2 cellular contexts compared by ENCODE assay signal in the genomic region with DNA sequence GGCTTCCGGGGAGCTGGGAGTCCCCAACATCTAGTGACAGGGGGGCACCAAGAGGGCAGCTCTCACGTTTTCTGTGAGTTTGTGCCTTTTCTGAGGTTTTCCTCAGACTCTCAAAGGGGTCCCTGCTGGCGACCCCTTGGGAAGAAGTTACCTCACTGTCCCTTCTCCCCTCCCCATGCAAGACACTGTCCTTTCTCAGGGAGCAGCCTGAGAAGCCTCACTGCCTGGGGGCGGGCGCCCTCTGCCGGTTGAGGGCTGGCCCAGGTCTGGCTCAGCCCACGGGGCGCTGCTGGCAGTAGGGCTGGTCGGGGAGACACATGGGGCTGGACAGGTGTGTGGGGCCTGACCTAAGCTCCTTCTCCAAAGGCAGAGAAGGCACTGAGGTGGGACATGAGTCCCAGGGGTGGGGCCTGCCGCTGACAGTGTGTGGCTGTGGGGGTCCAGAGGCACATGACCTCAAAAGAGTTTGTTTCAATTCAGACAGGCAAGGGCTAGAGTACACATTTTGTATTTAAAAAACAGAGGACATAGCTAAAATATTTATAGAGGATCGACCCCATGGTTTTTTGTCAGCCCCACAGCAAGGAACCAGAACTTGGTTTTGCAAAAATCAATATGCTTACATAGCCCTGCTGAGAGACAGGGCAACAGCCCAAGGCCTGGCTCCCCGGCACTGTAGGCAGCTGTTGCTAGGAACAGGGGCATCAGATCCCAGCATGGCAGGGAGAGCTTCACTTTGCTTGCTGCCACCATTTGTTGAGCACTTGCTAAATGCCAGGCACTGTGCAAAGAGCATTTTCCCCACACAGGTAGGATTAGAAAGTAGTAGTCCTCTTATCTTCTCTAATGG.
TF ChIP-seq lines count a peak whose summit lies in the region.

No MANE protein-coding gene starts in this region.

TF ChIP-seq in HCT116, 20 proteins besides CTCF, POLR2A, EP300 and RAD21:
- TF ChIP-seq EZH2 (IDR thresholded peaks at IDR 0.05), result no peak
- no peak for TF ChIP-seq ZNF274 (IDR thresholded peaks at IDR 0.05; ENCODE audit: low read depth, low read length)

TF ChIP-seq in HepG2, 621 proteins besides CTCF, POLR2A, EP300 and RAD21 (continues in another document):
- TF ChIP-seq ZNF121 (CRISPR knock-in tag; IDR thresholded peaks at IDR 0.05) (0 out of 2 replicates have a peak, but pooled peaks have one; percentile 16), CEBPB (IDR thresholded peaks at IDR 0.05; ENCODE audit: borderline replicate concordance, low read depth, low read length) (no peak), MBD4 (IDR thresholded peaks at IDR 0.05; ENCODE audit: borderline replicate concordance, low read length) (no peak), MAFF (IDR thresholded peaks at IDR 0.05; ENCODE audit: low read depth, low read length) (no peak), SMYD3 (CRISPR knock-in tag; IDR thresholded peaks at IDR 0.05) (no peak), NAIF1 (CRISPR knock-in tag; IDR thresholded peaks at IDR 0.05; ENCODE audit: borderline replicate concordance) (no peak), ZFAT (CRISPR knock-in tag; conservative IDR thresholded peaks at IDR 0.05) (no peak), TCF12 (IDR thresholded peaks at IDR 0.05) (no peak), TCF12 (CRISPR knock-in tag; IDR thresholded peaks at IDR 0.05) (no peak), HOXA9 (CRISPR knock-in tag; IDR thresholded peaks at IDR 0.05; ENCODE audit: borderline replicate concordance) (no peak), SALL1 (CRISPR knock-in tag; IDR thresholded peaks at IDR 0.05) (peak; percentile 45), SNRNP70 (IDR thresholded peaks at IDR 0.05; ENCODE audit: low read depth, low read length) (no peak), ZNF180 (CRISPR knock-in tag; IDR thresholded peaks at IDR 0.05; ENCODE audit: borderline replicate concordance, low read depth) (no peak), ZNF337 (CRISPR knock-in tag; IDR thresholded peaks at IDR 0.05; ENCODE audit: borderline replicate concordance, low read depth) (no peak), ZNF234 (CRISPR knock-in tag; conservative IDR thresholded peaks at IDR 0.05) (no peak), ZNF777 (CRISPR knock-in tag; IDR thresholded peaks at IDR 0.05) (no peak), TBL1XR1 (IDR thresholded peaks at IDR 0.05; ENCODE audit: borderline replicate concordance, low read length, partially characterized antibody) (no peak), ZKSCAN5 (CRISPR knock-in tag; IDR thresholded peaks at IDR 0.05) (no peak), ZNF724P (CRISPR knock-in tag; IDR thresholded peaks at IDR 0.05; ENCODE audit: borderline replicate concordance) (no peak), CEBPG (CRISPR knock-in tag; IDR thresholded peaks at IDR 0.05) (peak; percentile 13; the same call in 1 of the 2 replicates), ZKSCAN1 (IDR thresholded peaks at IDR 0.05; ENCODE audit: low read length) (no peak), LCORL (IDR thresholded peaks at IDR 0.05) (no peak), LCORL (CRISPR knock-in tag; IDR thresholded peaks at IDR 0.05) (0 out of 2 replicates have a peak, but pooled peaks have one; percentile 25), PRPF4 (IDR thresholded peaks at IDR 0.05; ENCODE audit: low read depth, low read length, poor library complexity, severe bottlenecking) (no peak), ZNF547 (CRISPR knock-in tag; IDR thresholded peaks at IDR 0.05) (no peak), ZNF7 (CRISPR knock-in tag; IDR thresholded peaks at IDR 0.05) (no peak), KDM3A (CRISPR knock-in tag; IDR thresholded peaks at IDR 0.05; ENCODE audit: low read depth) (0 out of 2 replicates have a peak, but pooled peaks have one; percentile 59), ZNF282 (IDR thresholded peaks at IDR 0.05; ENCODE audit: partially characterized antibody) (no peak), ZNF550 (CRISPR knock-in tag; IDR thresholded peaks at IDR 0.05; ENCODE audit: borderline replicate concordance) (no peak)
- TF ChIP-seq, protein P1, sequence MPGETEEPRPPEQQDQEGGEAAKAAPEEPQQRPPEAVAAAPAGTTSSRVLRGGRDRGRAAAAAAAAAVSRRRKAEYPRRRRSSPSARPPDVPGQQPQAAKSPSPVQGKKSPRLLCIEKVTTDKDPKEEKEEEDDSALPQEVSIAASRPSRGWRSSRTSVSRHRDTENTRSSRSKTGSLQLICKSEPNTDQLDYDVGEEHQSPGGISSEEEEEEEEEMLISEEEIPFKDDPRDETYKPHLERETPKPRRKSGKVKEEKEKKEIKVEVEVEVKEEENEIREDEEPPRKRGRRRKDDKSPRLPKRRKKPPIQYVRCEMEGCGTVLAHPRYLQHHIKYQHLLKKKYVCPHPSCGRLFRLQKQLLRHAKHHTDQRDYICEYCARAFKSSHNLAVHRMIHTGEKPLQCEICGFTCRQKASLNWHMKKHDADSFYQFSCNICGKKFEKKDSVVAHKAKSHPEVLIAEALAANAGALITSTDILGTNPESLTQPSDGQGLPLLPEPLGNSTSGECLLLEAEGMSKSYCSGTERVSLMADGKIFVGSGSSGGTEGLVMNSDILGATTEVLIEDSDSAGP (CRISPR knock-in tag; IDR thresholded peaks at IDR 0.05; ENCODE audit: borderline replicate concordance), result no peak; the same call in 1 of the 2 replicates
- TF ChIP-seq, protein P2, sequence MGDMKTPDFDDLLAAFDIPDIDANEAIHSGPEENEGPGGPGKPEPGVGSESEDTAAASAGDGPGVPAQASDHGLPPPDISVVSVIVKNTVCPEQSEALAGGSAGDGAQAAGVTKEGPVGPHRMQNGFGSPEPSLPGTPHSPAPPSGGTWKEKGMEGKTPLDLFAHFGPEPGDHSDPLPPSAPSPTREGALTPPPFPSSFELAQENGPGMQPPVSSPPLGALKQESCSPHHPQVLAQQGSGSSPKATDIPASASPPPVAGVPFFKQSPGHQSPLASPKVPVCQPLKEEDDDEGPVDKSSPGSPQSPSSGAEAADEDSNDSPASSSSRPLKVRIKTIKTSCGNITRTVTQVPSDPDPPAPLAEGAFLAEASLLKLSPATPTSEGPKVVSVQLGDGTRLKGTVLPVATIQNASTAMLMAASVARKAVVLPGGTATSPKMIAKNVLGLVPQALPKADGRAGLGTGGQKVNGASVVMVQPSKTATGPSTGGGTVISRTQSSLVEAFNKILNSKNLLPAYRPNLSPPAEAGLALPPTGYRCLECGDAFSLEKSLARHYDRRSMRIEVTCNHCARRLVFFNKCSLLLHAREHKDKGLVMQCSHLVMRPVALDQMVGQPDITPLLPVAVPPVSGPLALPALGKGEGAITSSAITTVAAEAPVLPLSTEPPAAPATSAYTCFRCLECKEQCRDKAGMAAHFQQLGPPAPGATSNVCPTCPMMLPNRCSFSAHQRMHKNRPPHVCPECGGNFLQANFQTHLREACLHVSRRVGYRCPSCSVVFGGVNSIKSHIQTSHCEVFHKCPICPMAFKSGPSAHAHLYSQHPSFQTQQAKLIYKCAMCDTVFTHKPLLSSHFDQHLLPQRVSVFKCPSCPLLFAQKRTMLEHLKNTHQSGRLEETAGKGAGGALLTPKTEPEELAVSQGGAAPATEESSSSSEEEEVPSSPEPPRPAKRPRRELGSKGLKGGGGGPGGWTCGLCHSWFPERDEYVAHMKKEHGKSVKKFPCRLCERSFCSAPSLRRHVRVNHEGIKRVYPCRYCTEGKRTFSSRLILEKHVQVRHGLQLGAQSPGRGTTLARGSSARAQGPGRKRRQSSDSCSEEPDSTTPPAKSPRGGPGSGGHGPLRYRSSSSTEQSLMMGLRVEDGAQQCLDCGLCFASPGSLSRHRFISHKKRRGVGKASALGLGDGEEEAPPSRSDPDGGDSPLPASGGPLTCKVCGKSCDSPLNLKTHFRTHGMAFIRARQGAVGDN (CRISPR knock-in tag; IDR thresholded peaks at IDR 0.05), result peak; percentile 57
- TF ChIP-seq, protein P3, sequence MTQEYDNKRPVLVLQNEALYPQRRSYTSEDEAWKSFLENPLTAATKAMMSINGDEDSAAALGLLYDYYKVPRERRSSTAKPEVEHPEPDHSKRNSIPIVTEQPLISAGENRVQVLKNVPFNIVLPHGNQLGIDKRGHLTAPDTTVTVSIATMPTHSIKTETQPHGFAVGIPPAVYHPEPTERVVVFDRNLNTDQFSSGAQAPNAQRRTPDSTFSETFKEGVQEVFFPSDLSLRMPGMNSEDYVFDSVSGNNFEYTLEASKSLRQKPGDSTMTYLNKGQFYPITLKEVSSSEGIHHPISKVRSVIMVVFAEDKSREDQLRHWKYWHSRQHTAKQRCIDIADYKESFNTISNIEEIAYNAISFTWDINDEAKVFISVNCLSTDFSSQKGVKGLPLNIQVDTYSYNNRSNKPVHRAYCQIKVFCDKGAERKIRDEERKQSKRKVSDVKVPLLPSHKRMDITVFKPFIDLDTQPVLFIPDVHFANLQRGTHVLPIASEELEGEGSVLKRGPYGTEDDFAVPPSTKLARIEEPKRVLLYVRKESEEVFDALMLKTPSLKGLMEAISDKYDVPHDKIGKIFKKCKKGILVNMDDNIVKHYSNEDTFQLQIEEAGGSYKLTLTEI (CRISPR knock-in tag; conservative IDR thresholded peaks at IDR 0.05), result no peak
- TF ChIP-seq, protein P4, sequence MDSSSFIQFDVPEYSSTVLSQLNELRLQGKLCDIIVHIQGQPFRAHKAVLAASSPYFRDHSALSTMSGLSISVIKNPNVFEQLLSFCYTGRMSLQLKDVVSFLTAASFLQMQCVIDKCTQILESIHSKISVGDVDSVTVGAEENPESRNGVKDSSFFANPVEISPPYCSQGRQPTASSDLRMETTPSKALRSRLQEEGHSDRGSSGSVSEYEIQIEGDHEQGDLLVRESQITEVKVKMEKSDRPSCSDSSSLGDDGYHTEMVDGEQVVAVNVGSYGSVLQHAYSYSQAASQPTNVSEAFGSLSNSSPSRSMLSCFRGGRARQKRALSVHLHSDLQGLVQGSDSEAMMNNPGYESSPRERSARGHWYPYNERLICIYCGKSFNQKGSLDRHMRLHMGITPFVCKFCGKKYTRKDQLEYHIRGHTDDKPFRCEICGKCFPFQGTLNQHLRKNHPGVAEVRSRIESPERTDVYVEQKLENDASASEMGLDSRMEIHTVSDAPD (CRISPR knock-in tag; IDR thresholded peaks at IDR 0.05), result no peak
- TF ChIP-seq, protein P5, sequence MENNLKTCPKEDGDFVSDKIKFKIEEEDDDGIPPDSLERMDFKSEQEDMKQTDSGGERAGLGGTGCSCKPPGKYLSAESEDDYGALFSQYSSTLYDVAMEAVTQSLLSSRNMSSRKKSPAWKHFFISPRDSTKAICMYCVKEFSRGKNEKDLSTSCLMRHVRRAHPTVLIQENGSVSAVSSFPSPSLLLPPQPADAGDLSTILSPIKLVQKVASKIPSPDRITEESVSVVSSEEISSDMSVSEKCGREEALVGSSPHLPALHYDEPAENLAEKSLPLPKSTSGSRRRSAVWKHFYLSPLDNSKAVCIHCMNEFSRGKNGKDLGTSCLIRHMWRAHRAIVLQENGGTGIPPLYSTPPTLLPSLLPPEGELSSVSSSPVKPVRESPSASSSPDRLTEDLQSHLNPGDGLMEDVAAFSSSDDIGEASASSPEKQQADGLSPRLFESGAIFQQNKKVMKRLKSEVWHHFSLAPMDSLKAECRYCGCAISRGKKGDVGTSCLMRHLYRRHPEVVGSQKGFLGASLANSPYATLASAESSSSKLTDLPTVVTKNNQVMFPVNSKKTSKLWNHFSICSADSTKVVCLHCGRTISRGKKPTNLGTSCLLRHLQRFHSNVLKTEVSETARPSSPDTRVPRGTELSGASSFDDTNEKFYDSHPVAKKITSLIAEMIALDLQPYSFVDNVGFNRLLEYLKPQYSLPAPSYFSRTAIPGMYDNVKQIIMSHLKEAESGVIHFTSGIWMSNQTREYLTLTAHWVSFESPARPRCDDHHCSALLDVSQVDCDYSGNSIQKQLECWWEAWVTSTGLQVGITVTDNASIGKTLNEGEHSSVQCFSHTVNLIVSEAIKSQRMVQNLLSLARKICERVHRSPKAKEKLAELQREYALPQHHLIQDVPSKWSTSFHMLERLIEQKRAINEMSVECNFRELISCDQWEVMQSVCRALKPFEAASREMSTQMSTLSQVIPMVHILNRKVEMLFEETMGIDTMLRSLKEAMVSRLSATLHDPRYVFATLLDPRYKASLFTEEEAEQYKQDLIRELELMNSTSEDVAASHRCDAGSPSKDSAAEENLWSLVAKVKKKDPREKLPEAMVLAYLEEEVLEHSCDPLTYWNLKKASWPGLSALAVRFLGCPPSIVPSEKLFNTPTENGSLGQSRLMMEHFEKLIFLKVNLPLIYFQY (CRISPR knock-in tag; IDR thresholded peaks at IDR 0.05; ENCODE audit: borderline replicate concordance), result 0 out of 2 replicates have a peak, but pooled peaks have one; percentile 42
- TF ChIP-seq, protein P6, sequence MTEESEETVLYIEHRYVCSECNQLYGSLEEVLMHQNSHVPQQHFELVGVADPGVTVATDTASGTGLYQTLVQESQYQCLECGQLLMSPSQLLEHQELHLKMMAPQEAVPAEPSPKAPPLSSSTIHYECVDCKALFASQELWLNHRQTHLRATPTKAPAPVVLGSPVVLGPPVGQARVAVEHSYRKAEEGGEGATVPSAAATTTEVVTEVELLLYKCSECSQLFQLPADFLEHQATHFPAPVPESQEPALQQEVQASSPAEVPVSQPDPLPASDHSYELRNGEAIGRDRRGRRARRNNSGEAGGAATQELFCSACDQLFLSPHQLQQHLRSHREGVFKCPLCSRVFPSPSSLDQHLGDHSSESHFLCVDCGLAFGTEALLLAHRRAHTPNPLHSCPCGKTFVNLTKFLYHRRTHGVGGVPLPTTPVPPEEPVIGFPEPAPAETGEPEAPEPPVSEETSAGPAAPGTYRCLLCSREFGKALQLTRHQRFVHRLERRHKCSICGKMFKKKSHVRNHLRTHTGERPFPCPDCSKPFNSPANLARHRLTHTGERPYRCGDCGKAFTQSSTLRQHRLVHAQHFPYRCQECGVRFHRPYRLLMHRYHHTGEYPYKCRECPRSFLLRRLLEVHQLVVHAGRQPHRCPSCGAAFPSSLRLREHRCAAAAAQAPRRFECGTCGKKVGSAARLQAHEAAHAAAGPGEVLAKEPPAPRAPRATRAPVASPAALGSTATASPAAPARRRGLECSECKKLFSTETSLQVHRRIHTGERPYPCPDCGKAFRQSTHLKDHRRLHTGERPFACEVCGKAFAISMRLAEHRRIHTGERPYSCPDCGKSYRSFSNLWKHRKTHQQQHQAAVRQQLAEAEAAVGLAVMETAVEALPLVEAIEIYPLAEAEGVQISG (CRISPR knock-in tag; IDR thresholded peaks at IDR 0.05), result 0 out of 2 replicates have a peak, but pooled peaks have one; percentile 47
- TF ChIP-seq, protein P7, sequence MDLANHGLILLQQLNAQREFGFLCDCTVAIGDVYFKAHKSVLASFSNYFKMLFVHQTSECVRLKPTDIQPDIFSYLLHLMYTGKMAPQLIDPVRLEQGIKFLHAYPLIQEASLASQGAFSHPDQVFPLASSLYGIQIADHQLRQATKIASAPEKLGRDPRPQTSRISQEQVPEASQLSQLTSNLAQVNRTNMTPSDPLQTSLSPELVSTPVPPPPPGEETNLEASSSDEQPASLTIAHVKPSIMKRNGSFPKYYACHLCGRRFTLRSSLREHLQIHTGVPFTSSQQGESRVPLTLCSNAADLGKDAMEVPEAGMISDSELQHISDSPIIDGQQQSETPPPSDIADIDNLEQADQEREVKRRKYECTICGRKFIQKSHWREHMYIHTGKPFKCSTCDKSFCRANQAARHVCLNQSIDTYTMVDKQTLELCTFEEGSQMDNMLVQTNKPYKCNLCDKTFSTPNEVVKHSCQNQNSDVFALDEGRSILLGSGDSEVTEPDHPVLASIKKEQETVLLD (CRISPR knock-in tag; IDR thresholded peaks at IDR 0.05; ENCODE audit: low read depth), result no peak
- TF ChIP-seq, protein P8, sequence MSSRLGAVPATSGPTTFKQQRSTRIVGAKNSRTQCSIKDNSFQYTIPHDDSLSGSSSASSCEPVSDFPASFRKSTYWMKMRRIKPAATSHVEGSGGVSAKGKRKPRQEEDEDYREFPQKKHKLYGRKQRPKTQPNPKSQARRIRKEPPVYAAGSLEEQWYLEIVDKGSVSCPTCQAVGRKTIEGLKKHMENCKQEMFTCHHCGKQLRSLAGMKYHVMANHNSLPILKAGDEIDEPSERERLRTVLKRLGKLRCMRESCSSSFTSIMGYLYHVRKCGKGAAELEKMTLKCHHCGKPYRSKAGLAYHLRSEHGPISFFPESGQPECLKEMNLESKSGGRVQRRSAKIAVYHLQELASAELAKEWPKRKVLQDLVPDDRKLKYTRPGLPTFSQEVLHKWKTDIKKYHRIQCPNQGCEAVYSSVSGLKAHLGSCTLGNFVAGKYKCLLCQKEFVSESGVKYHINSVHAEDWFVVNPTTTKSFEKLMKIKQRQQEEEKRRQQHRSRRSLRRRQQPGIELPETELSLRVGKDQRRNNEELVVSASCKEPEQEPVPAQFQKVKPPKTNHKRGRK (CRISPR knock-in tag; IDR thresholded peaks at IDR 0.05), result no peak
